ENCODE assay signal across 8 cellular contexts in the genomic region with DNA sequence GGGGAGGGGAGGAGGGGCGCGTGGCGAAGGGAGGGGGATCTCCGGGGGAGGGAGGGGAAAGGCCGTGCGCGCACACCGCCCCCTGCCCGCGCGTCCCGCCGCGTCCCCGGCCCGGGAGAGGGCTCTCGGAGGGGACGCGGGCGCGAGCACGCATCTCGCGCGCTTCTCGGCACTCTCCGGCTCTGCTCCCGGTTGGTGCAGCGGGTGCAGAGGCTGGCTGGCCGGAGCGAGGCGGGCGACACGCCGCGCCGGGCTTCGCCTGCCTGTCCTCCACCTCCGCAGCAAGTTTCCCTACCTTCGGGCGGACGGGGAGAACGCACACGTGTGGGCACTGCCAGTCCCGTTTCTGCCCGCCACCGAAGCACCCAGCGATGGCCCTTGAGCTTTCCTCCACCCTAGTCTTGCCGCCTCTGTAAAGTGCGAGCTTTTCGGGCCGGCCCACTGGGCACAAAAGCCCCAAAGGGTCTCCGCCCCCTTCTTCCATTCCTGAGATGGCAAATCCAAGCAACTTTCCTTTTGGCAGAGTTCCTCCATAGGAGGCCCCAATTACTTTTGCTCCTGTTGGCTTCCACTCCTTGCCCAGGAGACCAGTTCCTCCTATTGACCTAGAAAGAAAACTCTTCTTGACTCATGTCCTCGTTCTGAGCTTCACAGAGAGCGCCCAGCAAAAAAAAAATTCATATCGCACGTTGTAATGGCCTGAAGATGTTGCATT. TPM values are rescaled to one million over a fixed set of nuclear protein-coding genes. Genes with fewer than 3 reads are reported as not detected.
A peak's percentile ranks its signal among the peaks of the same experiment; 100 is the strongest.
DNase-seq lines count a peak whose midpoint lies in the region; ATAC-seq, FAIRE-seq and TF ChIP-seq lines count a peak whose summit lies in the region.

No MANE protein-coding gene starts in this region.

- peak overlapping the region; percentile 97 for H3K4me3 Mint-ChIP-seq in neural progenitor cell

- no peak for TF ChIP-seq CTCF in D721Med (IDR thresholded peaks at IDR 0.05; ENCODE audit: insufficient read depth, missing control alignments)
- no peak for TF ChIP-seq CTCF in Panc1 (IDR thresholded peaks at IDR 0.05)
- TF ChIP-seq CTCF in foreskin keratinocyte (conservative IDR thresholded peaks at IDR 0.05): no peak
- no peak for TF ChIP-seq CTCF in neural progenitor cell (IDR thresholded peaks at IDR 0.05)
- TF ChIP-seq CTCF in testis (IDR thresholded peaks at IDR 0.05): no peak

- BruUV-seq in Panc1 (replicated peaks; lab: Mats Ljungman, UMichigan): no TSS peak

- H3K36me3 ChIP-seq in Panc1 (ENCODE audit: control insufficient read depth, insufficient read depth, low read length) (peaks cover 10% of the 10 kb centered on the region), neural progenitor cell (peaks cover 5% of the 10 kb centered on the region), testis (ENCODE audit: low read depth, missing control alignments) (peaks cover 3% of the 10 kb centered on the region)

- 1% methylated on average over 13 to 49 of the region's 57 CpGs for WGBS in testis, 2 donors

- H3K79me2 ChIP-seq in neural progenitor cell (ENCODE audit: low read depth): peaks cover 34% of the 10 kb centered on the region

- peak overlapping the region; percentile 60 for H3K9ac ChIP-seq in neural progenitor cell

- H3K4me1 ChIP-seq in Panc1 (ENCODE audit: control insufficient read depth, insufficient read depth, low read length) (peaks cover 26% of the 10 kb centered on the region), foreskin keratinocyte (peaks cover 9% of the 10 kb centered on the region), neural progenitor cell (peaks cover 32% of the 10 kb centered on the region), testis (peaks cover 24% of the 10 kb centered on the region)

- POLR2A ChIA-PET in Panc1 (lab: Charles Lee): interaction anchor here (0.6 to 1.2 kb wide), 6 partner anchors 9 to 114 kb away, joined by 3 to 17 read pairs (median 4); no protein-coding TSS in a partner anchor

- in situ Hi-C loops in Panc1 (cut with HindIII; ENCODE audit: low pct_unique_long_range_greater_than_20kb, low sequenced_read_pairs): no loop called here

- peak overlapping the region; percentile 86 for H3K27ac ChIP-seq in Panc1 (ENCODE audit: low read length)
- peak overlapping the region; percentile 62 for H3K27ac ChIP-seq in foreskin keratinocyte
- peak overlapping the region; percentile 88 for H3K27ac ChIP-seq in neural progenitor cell
- H3K27ac ChIP-seq in testis: peak overlapping the region; percentile 77 to 86

- H3K36me3 Mint-ChIP-seq in neural progenitor cell: peaks cover 29% of the 10 kb centered on the region

- DNase-seq in D721Med (ENCODE audit: insufficient read length, low spot score) (peak; percentile 88), HT-29 (ENCODE audit: low spot score) (peak; percentile 78), Panc1 (ENCODE audit: low read depth, low spot score) (no peak), activated gamma-delta T cell treated with Interleukin-2 at 50 U/mL for 16 hours (peak; percentile 72), foreskin keratinocyte (peak in 1 of 2 donors; percentile 41), neural progenitor cell (ENCODE audit: low spot score) (peak; percentile 94), testis (peak; percentile 84)

- no peak for TF ChIP-seq POLR2A in testis (IDR thresholded peaks at IDR 0.05)

- H3K4me2 ChIP-seq in neural progenitor cell: peak overlapping the region; percentile 92

- H3F3A ChIP-seq in neural progenitor cell (ENCODE audit: low read depth): peaks cover 35% of the 10 kb centered on the region

- peaks cover 40% of the 10 kb centered on the region for H3K4me1 Mint-ChIP-seq in neural progenitor cell

- H3K27me3 Mint-ChIP-seq in neural progenitor cell (ENCODE audit: insufficient read depth, low read depth): peaks cover 3% of the 10 kb centered on the region

- H3K27ac Mint-ChIP-seq in neural progenitor cell: peak overlapping the region; percentile 98

- no peak for FAIRE-seq in D721Med (lab: Jason Lieb, UNC)

- H3K9me3 Mint-ChIP-seq in neural progenitor cell: no peaks in the 10 kb centered on the region

- ATAC-seq in GM21390 (IDR thresholded peaks at IDR 0.05; ENCODE audit: unreplicated experiment) (peak; percentile 45), Panc1 (peak; percentile 88), foreskin keratinocyte (peak; percentile 63)

- H2AFZ ChIP-seq in neural progenitor cell (replicated peaks): peak overlapping the region; percentile 45

- intact Hi-C loops in Panc1 (cut with micrococcal nuclease; ENCODE audit: unreplicated experiment) (no loop called here), testis (cut with DNase I; ENCODE audit: low total_unique reads) (no loop called here)

- peak overlapping the region; percentile 70 to 74 for H3K4me3 ChIP-seq in Panc1 (ENCODE audit: low read depth in 2 of 2, low read length in 2 of 2)
- peak overlapping the region; percentile 78 for H3K4me3 ChIP-seq in neural progenitor cell
- peak overlapping the region; percentile 84 to 92 for H3K4me3 ChIP-seq in testis

- H3K9me3 ChIP-seq in Panc1 (ENCODE audit: control insufficient read depth, insufficient read depth, low read depth, low read length) (no peaks in the 10 kb centered on the region), neural progenitor cell (ENCODE audit: low read depth) (no peaks in the 10 kb centered on the region), testis (no peaks in the 10 kb centered on the region)

- H3K27me3 ChIP-seq in Panc1 (ENCODE audit: control insufficient read depth, insufficient read depth, low read length): no peaks in the 10 kb centered on the region
- H3K27me3 ChIP-seq in foreskin keratinocyte: no peaks in the 10 kb centered on the region
- peaks cover 24% of the 10 kb centered on the region for H3K27me3 ChIP-seq in neural progenitor cell
- no peaks in the 10 kb centered on the region for H3K27me3 ChIP-seq in testis

- CTCF ChIA-PET in Panc1 (lab: Charles Lee): interaction anchor here (0.6 kb wide), 4 partner anchors 71 to 240 kb away, joined by 3 to 6 read pairs (median 4); no protein-coding TSS in a partner anchor

- H4K20me1 ChIP-seq in neural progenitor cell (ENCODE audit: low read depth): peaks cover 21% of the 10 kb centered on the region

RNA-seq across cellular contexts. Expression of a gene that starts 0.4 kb away (rescaled TPM):
- total RNA-seq in HT-29 (2014; rRNA removed; shearing (Covaris generic)): 14.7 and 16.3 TPM in 2 replicates
- total RNA-seq in Panc1 (2021; ENCODE audit: unreplicated experiment) (15.4 TPM), foreskin keratinocyte (4.1 and 4.4 TPM in 2 replicates), neural progenitor cell (ENCODE audit: low replicate concordance) (26.9 and 33.0 TPM in 2 replicates), testis (10 to 100 TPM; 73.9 to 93.7 TPM)
- 12.5 TPM for polyA plus RNA-seq in Panc1 (2012; ENCODE audit: insufficient read length)
- polyA plus RNA-seq in foreskin keratinocyte (3.0 and 3.1 TPM in 2 replicates), testis (ENCODE audit: insufficient read depth, low read depth, low replicate concordance) (34.9 TPM)

RNA-seq across cellular contexts. Expression of a gene that starts 0.6 kb away (rescaled TPM):
- 8.1 and 8.8 TPM in 2 replicates for total RNA-seq in HT-29 (2014; rRNA removed; shearing (Covaris generic))
- total RNA-seq in Panc1 (2021; ENCODE audit: unreplicated experiment): 46.8 TPM
- polyA plus RNA-seq in Panc1 (2012; ENCODE audit: insufficient read length): 29.9 TPM
- 11.0 and 11.7 TPM in 2 replicates for total RNA-seq in foreskin keratinocyte
- 3.7 and 4.6 TPM in 2 replicates for polyA plus RNA-seq in foreskin keratinocyte
- total RNA-seq in neural progenitor cell (ENCODE audit: low replicate concordance): 38.4 and 40.4 TPM in 2 replicates
- total RNA-seq in testis: 10 to 100 TPM; 19.8 to 27.2 TPM
- polyA plus RNA-seq in testis (ENCODE audit: insufficient read depth, low read depth, low replicate concordance): 15.6 TPM

RNA-seq across cellular contexts. Expression of a gene that starts 26.0 kb away (rescaled TPM):
- total RNA-seq in HT-29 (2014; rRNA removed; shearing (Covaris generic)): 8.1 and 11.4 TPM in 2 replicates
- total RNA-seq in Panc1 (2021; ENCODE audit: unreplicated experiment) (0.98 TPM), foreskin keratinocyte (0.14 and 0.32 TPM in 2 replicates), neural progenitor cell (ENCODE audit: low replicate concordance) (0.43 TPM in 1 of 2 replicates, not detected in the other), testis (1 to 10 TPM in 1 of 2 donors, under 1 TPM in 1; 0.24 to 1.2 TPM)
- polyA plus RNA-seq in Panc1 (2012; ENCODE audit: insufficient read length): not detected
- polyA plus RNA-seq in foreskin keratinocyte (0.15 and 0.17 TPM in 2 replicates), testis (ENCODE audit: insufficient read depth, low read depth, low replicate concordance) (3.7 TPM)

RNA-seq across cellular contexts. Expression of a gene that starts 50.9 kb away (rescaled TPM):
- 89.7 and 92.5 TPM in 2 replicates for total RNA-seq in HT-29 (2014; rRNA removed; shearing (Covaris generic))
- 41.2 TPM for total RNA-seq in Panc1 (2021; ENCODE audit: unreplicated experiment)
- 40.7 TPM for polyA plus RNA-seq in Panc1 (2012; ENCODE audit: insufficient read length)
- total RNA-seq in foreskin keratinocyte: 32.8 and 33.3 TPM in 2 replicates
- 26.3 and 29.2 TPM in 2 replicates for polyA plus RNA-seq in foreskin keratinocyte
- total RNA-seq in neural progenitor cell (ENCODE audit: low replicate concordance): 17.0 and 30.9 TPM in 2 replicates
- total RNA-seq in testis: 10 to 100 TPM; 12.1 to 12.5 TPM
- polyA plus RNA-seq in testis (ENCODE audit: insufficient read depth, low read depth, low replicate concordance): 13.6 TPM
